In the genomic region with DNA sequence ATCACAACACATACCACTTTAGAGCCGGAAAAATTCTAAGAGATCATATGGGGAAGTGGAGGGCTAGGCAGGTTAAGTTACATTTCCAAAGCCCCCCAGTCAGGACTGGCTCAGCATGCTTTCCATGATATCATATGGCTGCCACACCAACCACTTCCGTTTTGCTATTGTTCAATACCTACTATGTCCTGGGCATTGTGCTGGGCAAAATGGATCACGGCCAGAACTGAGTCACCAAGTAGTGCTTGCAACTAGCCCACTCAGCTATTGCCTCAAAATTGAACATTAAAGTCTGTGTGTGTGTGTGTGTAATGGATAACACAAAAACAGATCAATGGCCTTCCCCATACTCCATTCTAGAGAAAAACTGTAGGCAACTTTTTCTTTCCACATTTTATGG, we compare ENCODE assay signal across 21 cellular contexts. TPM values are rescaled to one million over a fixed set of nuclear protein-coding genes. Genes with fewer than 3 reads are reported as not detected.
DNase-seq lines count a peak whose midpoint lies in the region; ATAC-seq and TF ChIP-seq lines count a peak whose summit lies in the region.
"Had no signal": no experiment of that assay in that cellular context is flagged by ENCODE, and none has a peak within 500 bp of the region (broad histone marks: within the 10 kb centered on the region; RNA-seq: fewer than 3 reads in every experiment).

No MANE protein-coding gene starts in this region.

- DNase-seq in A172 (ENCODE audit: low spot score), result peak; percentile 4
- DNase-seq in RWPE2 (ENCODE audit: low spot score), result no peak
- no peak for DNase-seq in NCI-H748 (lab: John Stamatoyannopoulos, UW; ENCODE audit: unreplicated experiment)
- DNase-seq in cerebellum (ENCODE audit: low spot score), result no peak
- DNase-seq in LoVo (ENCODE audit: low spot score), result no peak
- no peak for DNase-seq in Calu3
- DNase-seq: 8988T, C1 segment of cervical spinal cord, DMS153, HFFc6, Karpas-422, NCI-H1092, NCI-H1694, NCI-H2107, NCI-H226, NCI-H526, PC-9, Right ventricle myocardium superior, SK-N-SH had no signal

- no peaks in the 10 kb centered on the region for H3K36me3 Mint-ChIP-seq in Calu3 (ENCODE audit: insufficient read depth, unreplicated experiment)

- H3K9me3 ChIP-seq in RWPE2 (ENCODE audit: severe bottlenecking), result no peaks in the 10 kb centered on the region
- H3K9me3 ChIP-seq: SK-N-SH had no signal

- peaks cover 13% of the 10 kb centered on the region for H3K27me3 Mint-ChIP-seq in Calu3 (ENCODE audit: unreplicated experiment)

- H3K27me3 ChIP-seq in RWPE2 (ENCODE audit: insufficient read depth, poor library complexity, severe bottlenecking), result no peaks in the 10 kb centered on the region

- no peaks in the 10 kb centered on the region for H3K4me1 Mint-ChIP-seq in Calu3 (ENCODE audit: low read depth, unreplicated experiment)

- no peak overlapping the region for H3K4me3 Mint-ChIP-seq in Calu3 (ENCODE audit: low read depth, unreplicated experiment)
- H3K4me3 Mint-ChIP-seq: HFFc6 had no signal

- BruUV-seq in Calu3 (replicated peaks; lab: Mats Ljungman, UMichigan), result no TSS peak

- no peaks in the 10 kb centered on the region for H3K4me1 ChIP-seq in RWPE2 (ENCODE audit: insufficient read depth, poor library complexity, severe bottlenecking)

- ATAC-seq in RWPE2 (ENCODE audit: low read depth) (peak; percentile 52; the same call in 1 of the 3 replicates), esophagus mucosa (peak; percentile 48)

- no peak for TF ChIP-seq EP300 in Ishikawa (IDR thresholded peaks at IDR 0.05; ENCODE audit: borderline replicate concordance)

- no peak for TF ChIP-seq CTCF in RWPE2 (IDR thresholded peaks at IDR 0.05; ENCODE audit: poor library complexity, severe bottlenecking)
- no peak for TF ChIP-seq CTCF in Calu3 (IDR thresholded peaks at IDR 0.05; ENCODE audit: unreplicated experiment)

- H3K9me3 Mint-ChIP-seq in Calu3 (ENCODE audit: low read depth, unreplicated experiment), result no peaks in the 10 kb centered on the region
- H3K9me3 Mint-ChIP-seq: HFFc6 had no signal

- H3K27ac ChIP-seq in RWPE2 (ENCODE audit: poor library complexity, severe bottlenecking), result no peak overlapping the region
- H3K27ac ChIP-seq: PC-9 had no signal

- no peaks in the 10 kb centered on the region for H3K36me3 ChIP-seq in RWPE2 (ENCODE audit: low read depth)

- H3K27ac Mint-ChIP-seq in Calu3 (ENCODE audit: unreplicated experiment), result no peak overlapping the region
- H3K27ac Mint-ChIP-seq: HFFc6 had no signal

- no peak overlapping the region for H3K4me3 ChIP-seq in RWPE2 (ENCODE audit: severe bottlenecking)
- H3K4me3 ChIP-seq: PC-9 had no signal

- CTCF ChIA-PET in Calu3 (lab: Charles Lee), result no interaction called here

- intact Hi-C loops in Calu3 (cut with micrococcal nuclease; ENCODE audit: unreplicated experiment), result no loop called here

- TF ChIP-seq RAD21 in Ishikawa (IDR thresholded peaks at IDR 0.05; ENCODE audit: low read depth), result no peak

TF ChIP-seq in Ishikawa, 13 proteins besides CTCF, POLR2A, EP300 and RAD21:
- TF ChIP-seq TCF12 (IDR thresholded peaks at IDR 0.05; ENCODE audit: low read depth) (no peak), NFIC (IDR thresholded peaks at IDR 0.05) (peak; percentile 18; the same call in 1 of the 2 replicates), CEBPB (IDR thresholded peaks at IDR 0.05) (no peak)
- TF ChIP-seq, protein P1, sequence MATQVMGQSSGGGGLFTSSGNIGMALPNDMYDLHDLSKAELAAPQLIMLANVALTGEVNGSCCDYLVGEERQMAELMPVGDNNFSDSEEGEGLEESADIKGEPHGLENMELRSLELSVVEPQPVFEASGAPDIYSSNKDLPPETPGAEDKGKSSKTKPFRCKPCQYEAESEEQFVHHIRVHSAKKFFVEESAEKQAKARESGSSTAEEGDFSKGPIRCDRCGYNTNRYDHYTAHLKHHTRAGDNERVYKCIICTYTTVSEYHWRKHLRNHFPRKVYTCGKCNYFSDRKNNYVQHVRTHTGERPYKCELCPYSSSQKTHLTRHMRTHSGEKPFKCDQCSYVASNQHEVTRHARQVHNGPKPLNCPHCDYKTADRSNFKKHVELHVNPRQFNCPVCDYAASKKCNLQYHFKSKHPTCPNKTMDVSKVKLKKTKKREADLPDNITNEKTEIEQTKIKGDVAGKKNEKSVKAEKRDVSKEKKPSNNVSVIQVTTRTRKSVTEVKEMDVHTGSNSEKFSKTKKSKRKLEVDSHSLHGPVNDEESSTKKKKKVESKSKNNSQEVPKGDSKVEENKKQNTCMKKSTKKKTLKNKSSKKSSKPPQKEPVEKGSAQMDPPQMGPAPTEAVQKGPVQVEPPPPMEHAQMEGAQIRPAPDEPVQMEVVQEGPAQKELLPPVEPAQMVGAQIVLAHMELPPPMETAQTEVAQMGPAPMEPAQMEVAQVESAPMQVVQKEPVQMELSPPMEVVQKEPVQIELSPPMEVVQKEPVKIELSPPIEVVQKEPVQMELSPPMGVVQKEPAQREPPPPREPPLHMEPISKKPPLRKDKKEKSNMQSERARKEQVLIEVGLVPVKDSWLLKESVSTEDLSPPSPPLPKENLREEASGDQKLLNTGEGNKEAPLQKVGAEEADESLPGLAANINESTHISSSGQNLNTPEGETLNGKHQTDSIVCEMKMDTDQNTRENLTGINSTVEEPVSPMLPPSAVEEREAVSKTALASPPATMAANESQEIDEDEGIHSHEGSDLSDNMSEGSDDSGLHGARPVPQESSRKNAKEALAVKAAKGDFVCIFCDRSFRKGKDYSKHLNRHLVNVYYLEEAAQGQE (IDR thresholded peaks at IDR 0.05; ENCODE audit: low read depth), result no peak

RNA-seq across cellular contexts. Expression of a gene that starts 22.7 kb away (rescaled TPM):
- not detected in 2 replicates for total RNA-seq in A172 (2014; rRNA removed; shearing (Covaris generic))
- total RNA-seq in esophagus mucosa, result 0.20 TPM
- total RNA-seq in cerebellum, result 0.45 TPM
- total RNA-seq in Calu3 (2022), result not detected in 2 replicates
- total RNA-seq: HFFc6, PC-9, Right ventricle myocardium superior had no signal
